ENCODE assay signal across 12 cellular contexts in genomic region chr12:61654698-61655097, GRCh38.
DNase-seq lines count a peak whose midpoint lies in the region; ATAC-seq and TF ChIP-seq lines count a peak whose summit lies in the region.
"Had no signal": no experiment of that assay in that cellular context is flagged by ENCODE, and none has a peak within 500 bp of the region (broad histone marks: within the 10 kb centered on the region; RNA-seq: fewer than 3 reads in every experiment).

No MANE protein-coding gene starts in this region.

- TF ChIP-seq POLR2A in breast epithelium (IDR thresholded peaks at IDR 0.05): no peak

- H3K4me3 ChIP-seq in breast epithelium (no peak overlapping the region), Panc1 (ENCODE audit: low read depth in 2 of 2, low read length in 2 of 2) (no peak overlapping the region), fibroblast of villous mesenchyme (ENCODE audit: low read depth, low read length) (no peak overlapping the region), upper lobe of right lung (no peak overlapping the region)
- H3K4me3 ChIP-seq: tibial nerve had no signal

- no peaks in the 10 kb centered on the region for H3K4me1 ChIP-seq in breast epithelium
- no peaks in the 10 kb centered on the region for H3K4me1 ChIP-seq in Panc1 (ENCODE audit: control insufficient read depth, insufficient read depth, low read length)
- no peaks in the 10 kb centered on the region for H3K4me1 ChIP-seq in upper lobe of right lung
- H3K4me1 ChIP-seq: tibial nerve had no signal

- H3K27ac ChIP-seq in breast epithelium: no peak overlapping the region
- H3K27ac ChIP-seq in Panc1 (ENCODE audit: low read length): no peak overlapping the region
- no peak overlapping the region for H3K27ac ChIP-seq in upper lobe of right lung
- H3K27ac ChIP-seq: tibial nerve had no signal

- H3K27me3 Mint-ChIP-seq in MCF 10A (ENCODE audit: insufficient read depth, unreplicated experiment): no peaks in the 10 kb centered on the region
- no peaks in the 10 kb centered on the region for H3K27me3 Mint-ChIP-seq in naive thymus-derived CD8-positive, alpha-beta T cell
- H3K27me3 Mint-ChIP-seq in activated CD4-positive, alpha-beta T cell treated with anti-CD3 and anti-CD28 coated beads for 36 hours: no peaks in the 10 kb centered on the region

- DNase-seq in MCF 10A (ENCODE audit: unreplicated experiment): peak; percentile 25
- DNase-seq in breast epithelium (ENCODE audit: low spot score in 2 of 2): no peak
- DNase-seq in Panc1 (ENCODE audit: low read depth, low spot score): no peak
- peak; percentile 4 for DNase-seq in fibroblast of villous mesenchyme (ENCODE audit: low read depth)
- DNase-seq in upper lobe of right lung: no peak
- no peak for DNase-seq in naive thymus-derived CD8-positive, alpha-beta T cell
- DNase-seq in activated CD4-positive, alpha-beta T cell treated with anti-CD3 and anti-CD28 coated beads for 36 hours: no peak
- DNase-seq: activated CD8-positive, alpha-beta memory T cell treated with anti-CD3 and anti-CD28 coated beads, Interleukin-2, amount 50 U/mL, for 4 hours; NCI-H524 treated with DMSO at 0.1 percent for 48 hours; T-helper 2 cell had no signal

- POLR2A ChIA-PET in MCF 10A (lab: Yijun Ruan, JAX) (no interaction called here), Panc1 (lab: Charles Lee) (no interaction called here)
- POLR2A ChIA-PET in naive thymus-derived CD8-positive, alpha-beta T cell (lab: Charles Lee): no interaction called here
- POLR2A ChIA-PET in activated CD4-positive, alpha-beta T cell treated with anti-CD3 and anti-CD28 coated beads for 36 hours (lab: Charles Lee): no interaction called here

- TF ChIP-seq CTCF in MCF 10A (IDR thresholded peaks at IDR 0.05; ENCODE audit: unreplicated experiment) (peak; percentile 21), breast epithelium (IDR thresholded peaks at IDR 0.05) (no peak), Panc1 (IDR thresholded peaks at IDR 0.05) (peak; percentile 12; the same call in 1 of the 2 replicates), fibroblast of villous mesenchyme (IDR thresholded peaks at IDR 0.05; ENCODE audit: insufficient read depth, low read depth, low read length) (peak; percentile 21), upper lobe of right lung (IDR thresholded peaks at IDR 0.05) (peak; percentile 6)

- H3K27me3 ChIP-seq in breast epithelium: no peaks in the 10 kb centered on the region
- no peaks in the 10 kb centered on the region for H3K27me3 ChIP-seq in Panc1 (ENCODE audit: control insufficient read depth, insufficient read depth, low read length)
- no peaks in the 10 kb centered on the region for H3K27me3 ChIP-seq in upper lobe of right lung
- H3K27me3 ChIP-seq: tibial nerve had no signal

- no peaks in the 10 kb centered on the region for H3K9me3 Mint-ChIP-seq in MCF 10A (ENCODE audit: unreplicated experiment)
- H3K9me3 Mint-ChIP-seq in naive thymus-derived CD8-positive, alpha-beta T cell: peaks cover 0 to 10% (median 0%) of the 10 kb centered on the region in 9 donors
- H3K9me3 Mint-ChIP-seq in activated CD4-positive, alpha-beta T cell treated with anti-CD3 and anti-CD28 coated beads for 36 hours (ENCODE audit: low read depth): peaks cover 7% of the 10 kb centered on the region

- no peak for ATAC-seq in Panc1
- no peak for ATAC-seq in upper lobe of right lung
- no peak for ATAC-seq in naive thymus-derived CD8-positive, alpha-beta T cell
- no peak for ATAC-seq in HG03045 (IDR thresholded peaks at IDR 0.05; ENCODE audit: unreplicated experiment)
- no peak for ATAC-seq in activated CD4-positive, alpha-beta T cell treated with anti-CD3 and anti-CD28 coated beads for 36 hours

- no peaks in the 10 kb centered on the region for H3K4me1 Mint-ChIP-seq in MCF 10A (ENCODE audit: insufficient read depth, unreplicated experiment)
- H3K4me1 Mint-ChIP-seq in naive thymus-derived CD8-positive, alpha-beta T cell: no peaks in the 10 kb centered on the region
- no peaks in the 10 kb centered on the region for H3K4me1 Mint-ChIP-seq in activated CD4-positive, alpha-beta T cell treated with anti-CD3 and anti-CD28 coated beads for 36 hours

- intact Hi-C loops in MCF 10A (cut with micrococcal nuclease): loop anchor here (1.0 to 2.0 kb wide), 2 partner anchors 339 to 538 kb away; a partner anchor contains a TSS
- intact Hi-C loops in breast epithelium (cut with DNase I; ENCODE audit: low total_unique reads): no loop called here
- intact Hi-C loops in Panc1 (cut with micrococcal nuclease; ENCODE audit: unreplicated experiment): no loop called here
- intact Hi-C loops in upper lobe of right lung (cut with DNase I): no loop called here
- intact Hi-C loops in activated CD4-positive, alpha-beta T cell treated with anti-CD3 and anti-CD28 coated beads for 36 hours (cut with DNase I, micrococcal nuclease): loop anchor here in 1 of 2 experiments (10.0 kb wide), 1 partner anchor 540 kb away; a partner anchor contains a TSS

- H3K36me3 ChIP-seq in breast epithelium (no peaks in the 10 kb centered on the region), Panc1 (ENCODE audit: control insufficient read depth, insufficient read depth, low read length) (no peaks in the 10 kb centered on the region), upper lobe of right lung (no peaks in the 10 kb centered on the region)
- H3K36me3 ChIP-seq: tibial nerve had no signal

- H3K4me3 Mint-ChIP-seq in MCF 10A (ENCODE audit: unreplicated experiment): no peak overlapping the region
- no peak overlapping the region for H3K4me3 Mint-ChIP-seq in naive thymus-derived CD8-positive, alpha-beta T cell
- no peak overlapping the region for H3K4me3 Mint-ChIP-seq in activated CD4-positive, alpha-beta T cell treated with anti-CD3 and anti-CD28 coated beads for 36 hours

- BruUV-seq in MCF 10A (replicated peaks; lab: Mats Ljungman, UMichigan) (no TSS peak), Panc1 (replicated peaks; lab: Mats Ljungman, UMichigan) (no TSS peak)

- CTCF ChIA-PET in MCF 10A (lab: Yijun Ruan, JAX): interaction anchor here (0.6 to 1.3 kb wide), 6 partner anchors 8 to 340 kb away, joined by 3 to 5 read pairs (median 4); no protein-coding TSS in a partner anchor
- CTCF ChIA-PET in Panc1 (lab: Charles Lee): interaction anchor here (0.6 to 0.7 kb wide), 2 partner anchors 8 to 781 kb away, joined by 3 to 6 read pairs; no protein-coding TSS in a partner anchor
- CTCF ChIA-PET in activated CD4-positive, alpha-beta T cell treated with anti-CD3 and anti-CD28 coated beads for 36 hours (lab: Charles Lee): no interaction called here

- no peaks in the 10 kb centered on the region for H3K36me3 Mint-ChIP-seq in MCF 10A (ENCODE audit: insufficient read depth, unreplicated experiment)
- no peaks in the 10 kb centered on the region for H3K36me3 Mint-ChIP-seq in naive thymus-derived CD8-positive, alpha-beta T cell
- no peaks in the 10 kb centered on the region for H3K36me3 Mint-ChIP-seq in activated CD4-positive, alpha-beta T cell treated with anti-CD3 and anti-CD28 coated beads for 36 hours (ENCODE audit: low read depth)

- H3K27ac Mint-ChIP-seq in MCF 10A (ENCODE audit: low read depth, unreplicated experiment): no peak overlapping the region
- no peak overlapping the region for H3K27ac Mint-ChIP-seq in naive thymus-derived CD8-positive, alpha-beta T cell
- H3K27ac Mint-ChIP-seq in activated CD4-positive, alpha-beta T cell treated with anti-CD3 and anti-CD28 coated beads for 36 hours: no peak overlapping the region

- H3K9me3 ChIP-seq in breast epithelium (no peaks in the 10 kb centered on the region), Panc1 (ENCODE audit: control insufficient read depth, insufficient read depth, low read depth, low read length) (no peaks in the 10 kb centered on the region), upper lobe of right lung (no peaks in the 10 kb centered on the region)
- H3K9me3 ChIP-seq: tibial nerve had no signal

- in situ Hi-C loops in Panc1 (cut with HindIII; ENCODE audit: low pct_unique_long_range_greater_than_20kb, low sequenced_read_pairs): no loop called here

Comparison
In these comparisons a context has a peak if more than half of its experiments do, and no peak if none do; other contexts are left out.
1. DNase-seq: peak in MCF 10A (single experiment) and fibroblast of villous mesenchyme (single experiment); none in breast epithelium (0 of 2), Panc1 (single experiment), upper lobe of right lung (single experiment), naive thymus-derived CD8-positive, alpha-beta T cell (0 of 10) and activated CD4-positive, alpha-beta T cell treated with anti-CD3 and anti-CD28 coated beads for 36 hours (single experiment).
2. CTCF ChIP-seq: peak in MCF 10A (single experiment), Panc1 (single experiment), fibroblast of villous mesenchyme (single experiment) and upper lobe of right lung (single experiment); none in breast epithelium (0 of 3).